ENCODE assay signal across 1 cellular context in genomic region chr22:19827341-19828034, GRCh38.
TF ChIP-seq lines count a peak whose summit lies in the region.

No MANE protein-coding gene starts in this region.

TF ChIP-seq in K562, 482 proteins besides CTCF, POLR2A, EP300 and RAD21 (continues in another document):
- peak; percentile 73; the same call in 1 of the 2 replicates for TF ChIP-seq MAFF (IDR thresholded peaks at IDR 0.05; ENCODE audit: low read length)
- TF ChIP-seq CEBPB (tag; IDR thresholded peaks at IDR 0.05) = peak; percentile 55
- TF ChIP-seq ZNF143 (CRISPR knock-in tag; IDR thresholded peaks at IDR 0.05) = no peak
- TF ChIP-seq EGR1 (conservative IDR thresholded peaks at IDR 0.05) = no peak
- no peak for TF ChIP-seq NFIC (IDR thresholded peaks at IDR 0.05)
- TF ChIP-seq ZNF766 (CRISPR knock-in tag; conservative IDR thresholded peaks at IDR 0.05) = peak; percentile 74; the same call in 1 of the 2 replicates
- no peak for TF ChIP-seq ZFP91 (CRISPR knock-in tag; IDR thresholded peaks at IDR 0.05)
- peak; percentile 58; the same call in 1 of the 2 replicates for TF ChIP-seq PYGO2 (tag; IDR thresholded peaks at IDR 0.05)
- no peak for TF ChIP-seq RBM34 (IDR thresholded peaks at IDR 0.05; ENCODE audit: borderline replicate concordance, insufficient read depth, low read length)
- no peak for TF ChIP-seq ZNF707 (CRISPR knock-in tag; conservative IDR thresholded peaks at IDR 0.05)
- TF ChIP-seq RCOR1 (IDR thresholded peaks at IDR 0.05; ENCODE audit: borderline replicate concordance in 1 of 2, low read depth in 2 of 2, low read length in 2 of 2) = peak in 1 of 2 experiments; percentile 16; a peak in 1 of 4 replicates
- TF ChIP-seq, protein P1, sequence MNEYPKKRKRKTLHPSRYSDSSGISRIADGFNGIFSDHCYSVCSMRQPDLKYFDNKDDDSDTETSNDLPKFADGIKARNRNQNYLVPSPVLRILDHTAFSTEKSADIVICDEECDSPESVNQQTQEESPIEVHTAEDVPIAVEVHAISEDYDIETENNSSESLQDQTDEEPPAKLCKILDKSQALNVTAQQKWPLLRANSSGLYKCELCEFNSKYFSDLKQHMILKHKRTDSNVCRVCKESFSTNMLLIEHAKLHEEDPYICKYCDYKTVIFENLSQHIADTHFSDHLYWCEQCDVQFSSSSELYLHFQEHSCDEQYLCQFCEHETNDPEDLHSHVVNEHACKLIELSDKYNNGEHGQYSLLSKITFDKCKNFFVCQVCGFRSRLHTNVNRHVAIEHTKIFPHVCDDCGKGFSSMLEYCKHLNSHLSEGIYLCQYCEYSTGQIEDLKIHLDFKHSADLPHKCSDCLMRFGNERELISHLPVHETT (CRISPR knock-in tag; conservative IDR thresholded peaks at IDR 0.05 in 1 of 2, IDR thresholded peaks at IDR 0.05 in 1 of 2) = 0 out of 4 replicates have a peak, but pooled peaks of 1 of the 2 experiments have one; percentile 26
- TF ChIP-seq ATF7 (IDR thresholded peaks at IDR 0.05) = peak; percentile 33; the same call in 1 of the 2 replicates
- no peak for TF ChIP-seq ETV6 (IDR thresholded peaks at IDR 0.05; ENCODE audit: borderline replicate concordance in 1 of 2, low read depth in 2 of 2, low read length in 1 of 2)
- no peak for TF ChIP-seq ETV6 (CRISPR knock-in tag; IDR thresholded peaks at IDR 0.05; ENCODE audit: borderline replicate concordance)
- peak; percentile 92 to 93 for TF ChIP-seq FOXK2 (conservative IDR thresholded peaks at IDR 0.05 in 1 of 2, IDR thresholded peaks at IDR 0.05 in 1 of 2; ENCODE audit: low read depth in 2 of 2)
- TF ChIP-seq POLR2AphosphoS2 (IDR thresholded peaks at IDR 0.05; ENCODE audit: low read length) = no peak
- TF ChIP-seq RBM22 (IDR thresholded peaks at IDR 0.05; ENCODE audit: low read depth, low read length, poor library complexity, severe bottlenecking) = no peak
- no peak for TF ChIP-seq ZNF347 (CRISPR knock-in tag; IDR thresholded peaks at IDR 0.05; ENCODE audit: low read depth)
- no peak for TF ChIP-seq SRSF3 (IDR thresholded peaks at IDR 0.05; ENCODE audit: insufficient read depth, low read length)
- 0 out of 2 replicates have a peak, but pooled peaks have one; percentile 59 for TF ChIP-seq ZNF79 (CRISPR knock-in tag; IDR thresholded peaks at IDR 0.05; ENCODE audit: low read depth)
- no peak for TF ChIP-seq RB1 (IDR thresholded peaks at IDR 0.05; ENCODE audit: low read depth)
- peak; percentile 64 for TF ChIP-seq LEF1 (IDR thresholded peaks at IDR 0.05)
- peak; percentile 84 for TF ChIP-seq DPF2 (IDR thresholded peaks at IDR 0.05)
- TF ChIP-seq MTF1 (CRISPR knock-in tag; IDR thresholded peaks at IDR 0.05; ENCODE audit: borderline replicate concordance) = no peak
- no peak for TF ChIP-seq FOXO4 (CRISPR knock-in tag; IDR thresholded peaks at IDR 0.05)
- no peak for TF ChIP-seq ETV5 (CRISPR knock-in tag; IDR thresholded peaks at IDR 0.05; ENCODE audit: low read depth)
- TF ChIP-seq TARDBP (IDR thresholded peaks at IDR 0.05) = 0 out of 2 replicates have a peak, but pooled peaks have one; percentile 16
- TF ChIP-seq PRPF4 (IDR thresholded peaks at IDR 0.05; ENCODE audit: insufficient read depth, low read depth, low read length, poor library complexity, severe bottlenecking) = no peak
- no peak for TF ChIP-seq NR2C1 (IDR thresholded peaks at IDR 0.05)
- TF ChIP-seq NR2C1 (tag; IDR thresholded peaks at IDR 0.05) = peak; percentile 49; the same call in 1 of the 2 replicates
- TF ChIP-seq CREB3 (tag; conservative IDR thresholded peaks at IDR 0.05; ENCODE audit: low read depth) = 0 out of 2 replicates have a peak, but pooled peaks have one; percentile 89
- peak; percentile 74 for TF ChIP-seq GTF2A2 (tag; IDR thresholded peaks at IDR 0.05)
- no peak for TF ChIP-seq NR4A1 (CRISPR knock-in tag; IDR thresholded peaks at IDR 0.05)
- TF ChIP-seq NR4A1 (tag; IDR thresholded peaks at IDR 0.05) = peak; percentile 92
- TF ChIP-seq RBM14 (IDR thresholded peaks at IDR 0.05; ENCODE audit: borderline replicate concordance, insufficient read depth, low read depth, low read length) = no peak
- peak; percentile 4; the same call in 1 of the 2 replicates for TF ChIP-seq ZEB2 (IDR thresholded peaks at IDR 0.05)
- peak; percentile 53; the same call in 1 of the 2 replicates for TF ChIP-seq TAF7 (tag; IDR thresholded peaks at IDR 0.05)
- TF ChIP-seq, protein P2, sequence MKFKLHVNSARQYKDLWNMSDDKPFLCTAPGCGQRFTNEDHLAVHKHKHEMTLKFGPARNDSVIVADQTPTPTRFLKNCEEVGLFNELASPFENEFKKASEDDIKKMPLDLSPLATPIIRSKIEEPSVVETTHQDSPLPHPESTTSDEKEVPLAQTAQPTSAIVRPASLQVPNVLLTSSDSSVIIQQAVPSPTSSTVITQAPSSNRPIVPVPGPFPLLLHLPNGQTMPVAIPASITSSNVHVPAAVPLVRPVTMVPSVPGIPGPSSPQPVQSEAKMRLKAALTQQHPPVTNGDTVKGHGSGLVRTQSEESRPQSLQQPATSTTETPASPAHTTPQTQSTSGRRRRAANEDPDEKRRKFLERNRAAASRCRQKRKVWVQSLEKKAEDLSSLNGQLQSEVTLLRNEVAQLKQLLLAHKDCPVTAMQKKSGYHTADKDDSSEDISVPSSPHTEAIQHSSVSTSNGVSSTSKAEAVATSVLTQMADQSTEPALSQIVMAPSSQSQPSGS (CRISPR knock-in tag; IDR thresholded peaks at IDR 0.05) = no peak
- no peak for TF ChIP-seq NEUROD1 (IDR thresholded peaks at IDR 0.05; ENCODE audit: borderline replicate concordance, low read depth, low read length, partially characterized antibody)
- TF ChIP-seq NRF1 (conservative IDR thresholded peaks at IDR 0.05 in 1 of 2, IDR thresholded peaks at IDR 0.05 in 1 of 2) = peak; percentile 35 to 45; a peak in 3 of 4 replicates
- TF ChIP-seq DNMT1 (IDR thresholded peaks at IDR 0.05) = peak; percentile 94; the same call in 1 of the 2 replicates
- TF ChIP-seq UBTF (IDR thresholded peaks at IDR 0.05; ENCODE audit: borderline replicate concordance in 1 of 2, low read depth in 2 of 2, low read length in 2 of 2) = peak in 1 of 2 experiments; percentile 53; a peak in 1 of 4 replicates
- TF ChIP-seq ELK3 (CRISPR knock-in tag; IDR thresholded peaks at IDR 0.05) = no peak
- no peak for TF ChIP-seq MNT (conservative IDR thresholded peaks at IDR 0.05)
- TF ChIP-seq, protein P3, sequence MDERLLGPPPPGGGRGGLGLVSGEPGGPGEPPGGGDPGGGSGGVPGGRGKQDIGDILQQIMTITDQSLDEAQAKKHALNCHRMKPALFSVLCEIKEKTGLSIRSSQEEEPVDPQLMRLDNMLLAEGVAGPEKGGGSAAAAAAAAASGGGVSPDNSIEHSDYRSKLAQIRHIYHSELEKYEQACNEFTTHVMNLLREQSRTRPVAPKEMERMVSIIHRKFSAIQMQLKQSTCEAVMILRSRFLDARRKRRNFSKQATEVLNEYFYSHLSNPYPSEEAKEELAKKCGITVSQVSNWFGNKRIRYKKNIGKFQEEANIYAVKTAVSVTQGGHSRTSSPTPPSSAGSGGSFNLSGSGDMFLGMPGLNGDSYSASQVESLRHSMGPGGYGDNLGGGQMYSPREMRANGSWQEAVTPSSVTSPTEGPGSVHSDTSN (CRISPR knock-in tag; IDR thresholded peaks at IDR 0.05; ENCODE audit: low read depth) = no peak
- TF ChIP-seq, protein P3 (tag; conservative IDR thresholded peaks at IDR 0.05; ENCODE audit: low read depth) = peak; percentile 45; the same call in 1 of the 2 replicates
- TF ChIP-seq SMARCE1 (IDR thresholded peaks at IDR 0.05) = peak; percentile 64; the same call in 1 of the 2 replicates
- TF ChIP-seq BRD9 (IDR thresholded peaks at IDR 0.05; ENCODE audit: low read depth, partially characterized antibody) = peak; percentile 18
- TF ChIP-seq GTF2E2 (tag; IDR thresholded peaks at IDR 0.05) = peak; percentile 29; the same call in 1 of the 2 replicates
- peak; percentile 60 for TF ChIP-seq TBP (optimal IDR thresholded peaks at IDR 0.05; ENCODE audit: low read depth, low read length)
- TF ChIP-seq TEAD4 (IDR thresholded peaks at IDR 0.05; ENCODE audit: low read length) = peak; percentile 26; the same call in 1 of the 2 replicates
- TF ChIP-seq TEAD4 (CRISPR knock-in tag; IDR thresholded peaks at IDR 0.05; ENCODE audit: borderline replicate concordance) = no peak
- TF ChIP-seq ETV1 (tag; conservative IDR thresholded peaks at IDR 0.05; ENCODE audit: low read depth) = no peak
- TF ChIP-seq, protein P4, sequence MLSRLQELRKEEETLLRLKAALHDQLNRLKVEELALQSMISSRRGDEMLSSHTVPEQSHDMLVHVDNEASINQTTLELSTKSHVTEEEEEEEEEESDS (CRISPR knock-in tag; IDR thresholded peaks at IDR 0.05) = 0 out of 2 replicates have a peak, but pooled peaks have one; percentile 25
- TF ChIP-seq FOXJ2 (tag; IDR thresholded peaks at IDR 0.05) = peak; percentile 45; the same call in 1 of the 2 replicates
- TF ChIP-seq NFRKB (IDR thresholded peaks at IDR 0.05; ENCODE audit: low read depth) = peak; percentile 93
- peak; percentile 34; the same call in 1 of the 2 replicates for TF ChIP-seq HCFC1 (IDR thresholded peaks at IDR 0.05; ENCODE audit: low read depth, low read length)
